Comparison of ENCODE assay signal across 25 cellular contexts in the genomic region with DNA sequence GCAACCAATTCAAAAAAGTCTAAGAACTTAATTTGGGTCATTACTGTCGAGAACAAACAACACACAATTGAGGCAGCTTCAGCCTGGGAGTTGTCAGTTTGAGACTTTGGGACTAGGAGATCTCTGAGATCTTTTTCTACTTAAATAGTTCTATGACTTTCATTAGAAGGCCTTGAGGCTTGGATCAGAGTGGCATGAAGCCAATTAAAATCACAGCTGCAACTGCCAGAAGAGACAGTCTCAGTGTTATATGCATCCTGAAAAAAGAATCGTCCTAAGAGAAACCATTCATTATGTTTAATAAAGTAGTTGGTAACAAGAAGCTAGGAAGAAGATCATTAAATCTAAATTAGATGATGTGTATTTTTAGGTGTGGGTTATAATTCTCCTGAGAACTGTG.
"Had no signal": no experiment of that assay in that cellular context is flagged by ENCODE, and none has a peak within 500 bp of the region (broad histone marks: within the 10 kb centered on the region; RNA-seq: fewer than 3 reads in every experiment).

No MANE protein-coding gene starts in this region.

- H3K36me3 ChIP-seq: ascending aorta, breast epithelium, cardiac muscle cell, colonic mucosa had no signal

- H3K4me1 ChIP-seq: breast epithelium, colonic mucosa had no signal

- H3K27me3 ChIP-seq: ascending aorta, breast epithelium, cardiac muscle cell, colonic mucosa had no signal

- H3K27ac ChIP-seq: ascending aorta, cardiac muscle cell, colonic mucosa, dorsolateral prefrontal cortex had no signal

- H3K9me3 ChIP-seq: ascending aorta, breast epithelium, colonic mucosa had no signal

- DNase-seq: activated CD4-positive, alpha-beta memory T cell treated with anti-CD3 and anti-CD28 coated beads for 36 hours; activated CD4-positive, alpha-beta T cell treated with anti-CD3 and anti-CD28 coated beads for 36 hours; activated CD4-positive, alpha-beta T cell treated with anti-CD3 and anti-CD28 coated beads, Interleukin-2, amount 10 ng/mL, durations not matched to agents 24 days and 14 days; activated CD4-positive, CD25-positive, alpha-beta regulatory T cell; activated CD4-positive, CD25-positive, alpha-beta regulatory T cell treated with anti-CD3 and anti-CD28 coated beads, Interleukin-2, amount 50 U/mL, for 72 hours; activated CD8-positive, alpha-beta memory T cell treated with anti-CD3 and anti-CD28 coated beads, Interleukin-2, amount 10 ng/mL, durations not matched to agents 7 days and 5 days; activated CD8-positive, alpha-beta memory T cell treated with anti-CD3 and anti-CD28 coated beads, Interleukin-2, amount 50 U/mL, for 4 hours; activated CD8-positive, alpha-beta T cell treated with anti-CD3 and anti-CD28 coated beads, Interleukin-2, amount 10 ng/mL, durations not matched to agents 7 days and 5 days; activated effector memory CD4-positive, alpha-beta T cell treated with anti-CD3 and anti-CD28 coated beads, Interleukin-2, amount 50 U/mL, for 16 hours; activated naive CD4-positive, alpha-beta T cell; activated naive CD4-positive, alpha-beta T cell treated with anti-CD3 and anti-CD28 coated beads, Interleukin-2, amount 10 ng/mL, durations not matched to agents 7 days and 5 days; activated naive CD8-positive, alpha-beta T cell treated with anti-CD3 and anti-CD28 coated beads, Interleukin-2, amount 10 ng/mL, durations not matched to agents 7 days and 5 days; activated T-cell treated with anti-CD3 and anti-CD28 coated beads, Interleukin-2, amount 50 U/mL, for 1 hour; activated T-cell treated with anti-CD3 and anti-CD28 coated beads, Interleukin-2, amount 50 U/mL, for 48 hours; central memory CD4-positive, alpha-beta T cell; cerebellar nuclear complex; colonic mucosa; dorsolateral prefrontal cortex; effector memory CD8-positive, alpha-beta T cell; foreskin fibroblast; head of caudate nucleus; T-helper 2 cell had no signal

- H3K4me3 ChIP-seq: ascending aorta, breast epithelium, cardiac muscle cell, colonic mucosa, dorsolateral prefrontal cortex had no signal
